ENCODE assay signal across 8 cellular contexts in genomic region chr6:167217951-167218759, GRCh38.
DNase-seq lines count a peak whose midpoint lies in the region; FAIRE-seq and TF ChIP-seq lines count a peak whose summit lies in the region.
"Not testable (repeated sequence)": the region's sequence is repeated elsewhere in the genome, so short reads cannot be mapped to it uniquely, and the experiment has no call there.

No MANE protein-coding gene starts in this region.

- H3K4me3 ChIP-seq in HEK293 (ENCODE audit: low read depth, low read length); tibial artery: not testable (repeated sequence)

- not testable (repeated sequence) for TF ChIP-seq CTCF in HEK293 (tag by site-specific recombination; IDR thresholded peaks at IDR 0.05)
- TF ChIP-seq CTCF in tibial artery (IDR thresholded peaks at IDR 0.05) = peak; percentile 7 to 10

- intact Hi-C loops in tibial artery (cut with DNase I; ENCODE audit: low total_unique reads) = not testable (repeated sequence)

- H3K27ac Mint-ChIP-seq in activated naive CD4-positive, alpha-beta T cell treated with anti-CD3 and anti-CD28 coated beads, Interleukin-2, amount 10 ng/mL, durations not matched to agents 7 days and 5 days = not testable (repeated sequence)

- H3K4me1 Mint-ChIP-seq in activated naive CD4-positive, alpha-beta T cell treated with anti-CD3 and anti-CD28 coated beads, Interleukin-2, amount 10 ng/mL, durations not matched to agents 7 days and 5 days = not testable (repeated sequence)

- in situ Hi-C loops in SK-MEL-5 (cut with HindIII; ENCODE audit: low pct_unique_long_range_greater_than_20kb, low sequenced_read_pairs) = not testable (repeated sequence)

- peak; percentile 69 for FAIRE-seq in G401.6 (lab: Jason Lieb, UNC)

- not testable (repeated sequence) for H3K27ac ChIP-seq in HEK293 (ENCODE audit: extremely low read depth, low read depth, low read length); tibial artery

- not testable (repeated sequence) for H3K27me3 Mint-ChIP-seq in activated naive CD4-positive, alpha-beta T cell treated with anti-CD3 and anti-CD28 coated beads, Interleukin-2, amount 10 ng/mL, durations not matched to agents 7 days and 5 days

- not testable (repeated sequence) for H3K36me3 Mint-ChIP-seq in activated naive CD4-positive, alpha-beta T cell treated with anti-CD3 and anti-CD28 coated beads, Interleukin-2, amount 10 ng/mL, durations not matched to agents 7 days and 5 days

- not testable (repeated sequence) for H3K9me3 ChIP-seq in HEK293 (ENCODE audit: control insufficient read depth, insufficient read depth, low read depth, low read length); tibial artery

- DNase-seq in MV-4-11 (lab: John Stamatoyannopoulos, UW) (peak; percentile 32), SK-MEL-5 (ENCODE audit: low read depth, low spot score) (peak; percentile 32), fibroblast of the conjunctiva (ENCODE audit: low read depth) (peak; percentile 2), midbrain (lab: John Stamatoyannopoulos, UW) (peak; percentile 8)
- DNase-seq in activated naive CD4-positive, alpha-beta T cell treated with anti-CD3 and anti-CD28 coated beads, Interleukin-2, amount 10 ng/mL, durations not matched to agents 7 days and 5 days = peak; percentile 44
- DNase-seq in tibial artery = not testable (repeated sequence)

- CTCF ChIA-PET in HEK293 (lab: Yijun Ruan, JAX) = interaction anchor here (0.7 to 1.9 kb wide), 12 partner anchors 13 to 681 kb away, joined by 3 to 4 read pairs (median 4); no protein-coding TSS in a partner anchor
- CTCF ChIA-PET in activated naive CD4-positive, alpha-beta T cell treated with anti-CD3 and anti-CD28 coated beads, Interleukin-2, amount 10 ng/mL, durations not matched to agents 7 days and 5 days (lab: Charles Lee) = interaction anchor here (1.8 kb wide), 1 partner anchor 70 kb away, joined by 5 read pairs; no protein-coding TSS in a partner anchor

- not testable (repeated sequence) for H3K4me3 Mint-ChIP-seq in activated naive CD4-positive, alpha-beta T cell treated with anti-CD3 and anti-CD28 coated beads, Interleukin-2, amount 10 ng/mL, durations not matched to agents 7 days and 5 days

- POLR2A ChIA-PET in HEK293 (lab: Yijun Ruan, JAX) = not testable (repeated sequence)

- not testable (repeated sequence) for H3K27me3 ChIP-seq in tibial artery

- not testable (repeated sequence) for H3K36me3 ChIP-seq in HEK293 (ENCODE audit: control insufficient read depth in 2 of 2, insufficient read depth in 1 of 2, low read length in 2 of 2); tibial artery

- not testable (repeated sequence) for H3K4me1 ChIP-seq in HEK293 (ENCODE audit: control insufficient read depth, insufficient read depth, low read length); tibial artery

- not testable (repeated sequence) for H3K9me3 Mint-ChIP-seq in activated naive CD4-positive, alpha-beta T cell treated with anti-CD3 and anti-CD28 coated beads, Interleukin-2, amount 10 ng/mL, durations not matched to agents 7 days and 5 days

TF ChIP-seq in HEK293, 187 proteins besides CTCF, POLR2A, EP300 and RAD21:
- peak; percentile 44 for TF ChIP-seq ZNF654 (tag by site-specific recombination; IDR thresholded peaks at IDR 0.05; ENCODE audit: low read depth)
